ENCODE assay signal across 14 cellular contexts in the genomic region with DNA sequence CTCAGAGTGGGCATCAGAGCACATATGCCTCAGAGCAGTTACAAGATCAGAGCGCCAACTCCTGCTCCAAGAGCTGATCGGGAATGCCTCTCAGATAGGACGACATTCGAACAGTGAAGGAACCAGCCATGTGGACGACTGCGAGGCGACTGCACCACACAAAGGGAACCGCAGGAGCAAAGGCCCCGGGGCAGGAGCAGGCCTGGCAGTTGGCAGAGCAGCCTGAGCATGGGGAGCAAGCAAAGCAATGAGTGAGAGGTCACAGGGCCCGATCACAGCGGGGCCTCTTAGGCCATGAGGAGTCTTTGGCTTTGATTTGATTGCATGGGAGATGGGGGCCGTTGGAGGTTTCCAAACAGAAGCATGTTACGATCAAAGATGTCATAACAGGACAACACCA.
DNase-seq lines count a peak whose midpoint lies in the region; ATAC-seq and TF ChIP-seq lines count a peak whose summit lies in the region.
"Had no signal": no experiment of that assay in that cellular context is flagged by ENCODE, and none has a peak within 500 bp of the region (broad histone marks: within the 10 kb centered on the region; RNA-seq: fewer than 3 reads in every experiment).

No MANE protein-coding gene starts in this region.

- no peaks in the 10 kb centered on the region for H3K9me3 Mint-ChIP-seq in activated naive CD4-positive, alpha-beta T cell treated with anti-CD3 and anti-CD28 coated beads for 36 hours
- H3K9me3 Mint-ChIP-seq in activated CD8-positive, alpha-beta T cell treated with anti-CD3 and anti-CD28 coated beads, Interleukin-2, amount 10 ng/mL, durations not matched to agents 7 days and 5 days (ENCODE audit: insufficient read depth), result no peaks in the 10 kb centered on the region
- H3K9me3 Mint-ChIP-seq in glutamatergic neuron (ENCODE audit: unreplicated experiment), result peaks cover 4% of the 10 kb centered on the region

- H3K9me3 ChIP-seq in mucosa of rectum (ENCODE audit: control insufficient read depth in 2 of 2, low read length in 2 of 2), result no peaks in the 10 kb centered on the region
- H3K9me3 ChIP-seq in tibial nerve, result no peaks in the 10 kb centered on the region
- H3K9me3 ChIP-seq: SJSA1 had no signal

- peaks cover 15 to 34% of the 10 kb centered on the region in 2 donors for H3K36me3 ChIP-seq in mucosa of rectum (ENCODE audit: control insufficient read depth in 2 of 2, insufficient read depth in 2 of 2, low read length in 2 of 2)
- peaks cover 0 to 17% (median 0%) of the 10 kb centered on the region in 3 donors for H3K36me3 ChIP-seq in tibial nerve
- H3K36me3 ChIP-seq: SJSA1 had no signal

- no peaks in the 10 kb centered on the region for H3K27me3 Mint-ChIP-seq in activated naive CD4-positive, alpha-beta T cell treated with anti-CD3 and anti-CD28 coated beads for 36 hours (ENCODE audit: low read depth)
- no peaks in the 10 kb centered on the region for H3K27me3 Mint-ChIP-seq in activated CD8-positive, alpha-beta T cell treated with anti-CD3 and anti-CD28 coated beads, Interleukin-2, amount 10 ng/mL, durations not matched to agents 7 days and 5 days (ENCODE audit: low read depth)
- peaks cover 5% of the 10 kb centered on the region for H3K27me3 Mint-ChIP-seq in glutamatergic neuron (ENCODE audit: unreplicated experiment)

- peaks cover 0 to 6% of the 10 kb centered on the region in 2 donors for H3K4me1 ChIP-seq in mucosa of rectum (ENCODE audit: control insufficient read depth in 2 of 2, insufficient read depth in 2 of 2, low read length in 2 of 2)
- peaks cover 0 to 11% (median 6%) of the 10 kb centered on the region in 4 donors for H3K4me1 ChIP-seq in tibial nerve
- H3K4me1 ChIP-seq: SJSA1 had no signal

- H3K27ac Mint-ChIP-seq in activated naive CD4-positive, alpha-beta T cell treated with anti-CD3 and anti-CD28 coated beads for 36 hours, result peak overlapping the region; percentile 69
- H3K27ac Mint-ChIP-seq in activated CD8-positive, alpha-beta T cell treated with anti-CD3 and anti-CD28 coated beads, Interleukin-2, amount 10 ng/mL, durations not matched to agents 7 days and 5 days, result peak overlapping the region; percentile 56
- no peak overlapping the region for H3K27ac Mint-ChIP-seq in glutamatergic neuron (ENCODE audit: unreplicated experiment)

- TF ChIP-seq POLR2A in tibial nerve (IDR thresholded peaks at IDR 0.05), result no peak

- POLR2A ChIA-PET in activated CD8-positive, alpha-beta T cell treated with anti-CD3 and anti-CD28 coated beads, Interleukin-2, amount 10 ng/mL, durations not matched to agents 7 days and 5 days (lab: Charles Lee), result no interaction called here

- no peak overlapping the region for H3K4me3 Mint-ChIP-seq in activated naive CD4-positive, alpha-beta T cell treated with anti-CD3 and anti-CD28 coated beads for 36 hours
- H3K4me3 Mint-ChIP-seq in activated CD8-positive, alpha-beta T cell treated with anti-CD3 and anti-CD28 coated beads, Interleukin-2, amount 10 ng/mL, durations not matched to agents 7 days and 5 days, result no peak overlapping the region
- no peak overlapping the region for H3K4me3 Mint-ChIP-seq in glutamatergic neuron (ENCODE audit: unreplicated experiment)

- CTCF ChIA-PET in activated naive CD4-positive, alpha-beta T cell treated with anti-CD3 and anti-CD28 coated beads for 36 hours (lab: Charles Lee), result interaction anchor here (1.2 kb wide), 1 partner anchor 28 kb away, joined by 3 read pairs; no protein-coding TSS in a partner anchor
- CTCF ChIA-PET in activated CD8-positive, alpha-beta T cell treated with anti-CD3 and anti-CD28 coated beads, Interleukin-2, amount 10 ng/mL, durations not matched to agents 7 days and 5 days (lab: Charles Lee), result interaction anchor here (1.3 kb wide), 1 partner anchor 23 kb away, joined by 5 read pairs; no protein-coding TSS in a partner anchor

- no peak for ATAC-seq in activated CD8-positive, alpha-beta T cell treated with anti-CD3 and anti-CD28 coated beads, Interleukin-2, amount 10 ng/mL, durations not matched to agents 7 days and 5 days

- H3K36me3 Mint-ChIP-seq in activated naive CD4-positive, alpha-beta T cell treated with anti-CD3 and anti-CD28 coated beads for 36 hours (ENCODE audit: low read depth), result peaks cover 38% of the 10 kb centered on the region
- H3K36me3 Mint-ChIP-seq in activated CD8-positive, alpha-beta T cell treated with anti-CD3 and anti-CD28 coated beads, Interleukin-2, amount 10 ng/mL, durations not matched to agents 7 days and 5 days (ENCODE audit: low read depth), result peaks cover 90% of the 10 kb centered on the region
- H3K36me3 Mint-ChIP-seq in glutamatergic neuron (ENCODE audit: unreplicated experiment), result peaks cover 6% of the 10 kb centered on the region

- no peak for DNase-seq in activated naive CD4-positive, alpha-beta T cell treated with anti-CD3 and anti-CD28 coated beads for 36 hours
- DNase-seq in activated naive CD4-positive, alpha-beta T cell treated with Interleukin-2 at 50 U/mL for 16 hours, result no peak
- DNase-seq in activated CD8-positive, alpha-beta T cell treated with anti-CD3 and anti-CD28 coated beads, Interleukin-2, amount 10 ng/mL, durations not matched to agents 7 days and 5 days, result no peak
- DNase-seq in tibial nerve (ENCODE audit: low spot score in 2 of 2) (no peak), NCI-H2196 (lab: John Stamatoyannopoulos, UW; ENCODE audit: unreplicated experiment) (no peak), glutamatergic neuron (no peak), NCI-H510A treated with DMSO at 0.1 percent for 48 hours (lab: John Stamatoyannopoulos, UW) (no peak)
- DNase-seq: ACHN, cerebellar nuclear complex, MM.1S, NCI-H187 treated with DMSO at 0.1 percent for 48 hours, NCI-H510A had no signal

- TF ChIP-seq EP300 in tibial nerve (IDR thresholded peaks at IDR 0.05), result no peak

- peaks cover 86% of the 10 kb centered on the region for H3K4me1 Mint-ChIP-seq in activated naive CD4-positive, alpha-beta T cell treated with anti-CD3 and anti-CD28 coated beads for 36 hours (ENCODE audit: low read depth)
- peaks cover 75% of the 10 kb centered on the region for H3K4me1 Mint-ChIP-seq in activated CD8-positive, alpha-beta T cell treated with anti-CD3 and anti-CD28 coated beads, Interleukin-2, amount 10 ng/mL, durations not matched to agents 7 days and 5 days (ENCODE audit: low read depth)
- peaks cover 3% of the 10 kb centered on the region for H3K4me1 Mint-ChIP-seq in glutamatergic neuron (ENCODE audit: low read depth, unreplicated experiment)

- 83 to 87% methylated on average over 13 of the region's 13 CpGs for WGBS in tibial nerve, 2 donors

- H3K27ac ChIP-seq in mucosa of rectum (ENCODE audit: low read depth in 2 of 2, low read length in 2 of 2), result peak overlapping the region; percentile 32 to 38
- H3K27ac ChIP-seq in tibial nerve, result peak overlapping the region in 3 of 4 donors; percentile 40 to 80 (median 75)
- H3K27ac ChIP-seq: SJSA1 had no signal

- no peak overlapping the region for H3K9ac ChIP-seq in mucosa of rectum (ENCODE audit: low read depth in 1 of 2, low read length in 2 of 2)

- no peak for TF ChIP-seq CTCF in tibial nerve (IDR thresholded peaks at IDR 0.05)
- TF ChIP-seq CTCF in glutamatergic neuron (IDR thresholded peaks at IDR 0.05; ENCODE audit: partially characterized antibody, unreplicated experiment), result no peak

- H3K27me3 ChIP-seq in mucosa of rectum (ENCODE audit: control insufficient read depth in 2 of 2, insufficient read depth in 2 of 2, low read length in 2 of 2) (no peaks in the 10 kb centered on the region), tibial nerve (no peaks in the 10 kb centered on the region)
- H3K27me3 ChIP-seq: SJSA1 had no signal

- intact Hi-C loops in activated naive CD4-positive, alpha-beta T cell treated with anti-CD3 and anti-CD28 coated beads for 36 hours (cut with micrococcal nuclease), result loop anchor here (10.0 kb wide), 1 partner anchor 1313 kb away; no protein-coding TSS in a partner anchor

- no peak overlapping the region for H3K4me3 ChIP-seq in mucosa of rectum (ENCODE audit: low read length in 2 of 2)
- no peak overlapping the region for H3K4me3 ChIP-seq in tibial nerve
- H3K4me3 ChIP-seq: SJSA1 had no signal
